Comparison of ENCODE assay signal across 1 cellular context in genomic region chr17:29677139-29677834, GRCh38.
TF ChIP-seq lines count a peak whose summit lies in the region.

No MANE protein-coding gene starts in this region.

TF ChIP-seq in GM23338, 12 proteins besides CTCF, POLR2A, EP300 and RAD21 (continued from another document):
- TF ChIP-seq ZNF462 (CRISPR knock-in tag; IDR thresholded peaks at IDR 0.05) (no peak), ETS1 (IDR thresholded peaks at IDR 0.05) (no peak), POLR2AphosphoS5 (IDR thresholded peaks at IDR 0.05; ENCODE audit: low read depth) (no peak), STAT1 (IDR thresholded peaks at IDR 0.05; ENCODE audit: unreplicated experiment) (no peak), EZH2phosphoT487 (IDR thresholded peaks at IDR 0.05; ENCODE audit: unreplicated experiment) (no peak), EZH2 (IDR thresholded peaks at IDR 0.05; ENCODE audit: low read depth, unreplicated experiment) (no peak), JUNB (IDR thresholded peaks at IDR 0.05; ENCODE audit: unreplicated experiment) (no peak), REST (IDR thresholded peaks at IDR 0.05; ENCODE audit: unreplicated experiment) (no peak), ZNF114 (CRISPR knock-in tag; IDR thresholded peaks at IDR 0.05) (no peak)
TF ChIP-seq in GM23338: peak in this region for 0.
